Comparison of ENCODE assay signal across 14 cellular contexts in genomic region chr1:246161626-246162025, GRCh38.
DNase-seq lines count a peak whose midpoint lies in the region; ATAC-seq and TF ChIP-seq lines count a peak whose summit lies in the region.
"Had no signal": no experiment of that assay in that cellular context is flagged by ENCODE, and none has a peak within 500 bp of the region (broad histone marks: within the 10 kb centered on the region; RNA-seq: fewer than 3 reads in every experiment).

No MANE protein-coding gene starts in this region.

- DNase-seq in COLO829 (ENCODE audit: low spot score) (peak; percentile 45), M059J (ENCODE audit: low read depth) (peak; percentile 60), astrocyte of the hippocampus (ENCODE audit: low read depth, low spot score) (peak; percentile 52), foreskin keratinocyte (peak; percentile 68 to 86), SW480 (ENCODE audit: low spot score) (no peak), OCI-M2 (lab: John Stamatoyannopoulos, UW; ENCODE audit: unreplicated experiment) (no peak), NCI-H1436 (lab: John Stamatoyannopoulos, UW) (no peak)
- DNase-seq: activated naive CD4-positive, alpha-beta T cell treated with anti-CD3 and anti-CD28 coated beads for 36 hours; CD8-positive, alpha-beta memory T cell; Karpas-422; SHP77 had no signal

- no peak for TF ChIP-seq CTCF in foreskin keratinocyte (conservative IDR thresholded peaks at IDR 0.05)

- ATAC-seq in foreskin keratinocyte, result peak; percentile 60
- ATAC-seq in HG02885 (IDR thresholded peaks at IDR 0.05; ENCODE audit: poor library complexity, unreplicated experiment), result no peak

- H3K4me1 ChIP-seq in foreskin keratinocyte, result peaks cover 23% of the 10 kb centered on the region

- H3K27me3 ChIP-seq in foreskin keratinocyte, result no peaks in the 10 kb centered on the region
- H3K27me3 ChIP-seq: neural progenitor cell had no signal

- H3K27ac ChIP-seq in foreskin keratinocyte, result peak overlapping the region; percentile 1
- H3K27ac ChIP-seq: coronary artery, neural progenitor cell had no signal

Comparison
In these comparisons a context has a peak if more than half of its experiments do, and no peak if none do; other contexts are left out.
1. DNase-seq: peak in COLO829 (single experiment), M059J (single experiment), astrocyte of the hippocampus (single experiment) and foreskin keratinocyte (2 of 2); none in SW480 (single experiment), OCI-M2 (single experiment) and NCI-H1436 (single experiment).